34 cellular contexts compared by ENCODE assay signal in genomic region chr4:20043992-20044391, GRCh38.
DNase-seq lines count a peak whose midpoint lies in the region; ATAC-seq and TF ChIP-seq lines count a peak whose summit lies in the region.
"Had no signal": no experiment of that assay in that cellular context is flagged by ENCODE, and none has a peak within 500 bp of the region (broad histone marks: within the 10 kb centered on the region; RNA-seq: fewer than 3 reads in every experiment).

No MANE protein-coding gene starts in this region.

- no peaks in the 10 kb centered on the region for H3K36me3 Mint-ChIP-seq in naive thymus-derived CD8-positive, alpha-beta T cell
- H3K36me3 Mint-ChIP-seq: activated naive CD8-positive, alpha-beta T cell treated with anti-CD3 and anti-CD28 coated beads for 36 hours; neural progenitor cell had no signal

- peak; percentile 19 for DNase-seq in NCI-H2171 treated with DMSO at 0.1 percent for 48 hours (lab: John Stamatoyannopoulos, UW)
- DNase-seq in NCI-H2171 (lab: John Stamatoyannopoulos, UW): no peak
- DNase-seq in PC-3: no peak
- peak; percentile 28 for DNase-seq in fibroblast of pulmonary artery (ENCODE audit: low read depth)
- no peak for DNase-seq in osteoblast (ENCODE audit: insufficient read length, low spot score, missing footprints)
- no peak for DNase-seq in KG1 (lab: John Stamatoyannopoulos, UW)
- no peak for DNase-seq in NCI-H146 treated with DMSO at 0.1 percent for 48 hours (lab: John Stamatoyannopoulos, UW; ENCODE audit: unreplicated experiment)
- no peak for DNase-seq in naive thymus-derived CD8-positive, alpha-beta T cell
- DNase-seq: activated CD4-positive, alpha-beta T cell treated with anti-CD3 and anti-CD28 coated beads, Interleukin-2, amount 50 U/mL, for 1 hour; activated CD4-positive, CD25-positive, alpha-beta regulatory T cell; activated effector memory CD4-positive, alpha-beta T cell treated with anti-CD3 and anti-CD28 coated beads, Interleukin-2, amount 50 U/mL, for 16 hours; activated naive CD8-positive, alpha-beta T cell treated with anti-CD3 and anti-CD28 coated beads for 36 hours; activated T-cell treated with anti-CD3 and anti-CD28 coated beads, Interleukin-2, amount 50 U/mL, for 24 hours; aorta; cortex of kidney; DND-41; effector memory CD8-positive, alpha-beta T cell; GOT3; heart right ventricle; left cardiac atrium; NCI-H1105; NCI-H2029 treated with DMSO at 0.1 percent for 48 hours; posterior cingulate gyrus; right cardiac atrium; spleen; stimulated activated CD4-positive, alpha-beta T cell treated with anti-CD3 and anti-CD28 coated beads, Interleukin-2, amount 100 ng/mL, for 24 hours; testis had no signal

- POLR2A ChIA-PET in PC-3 (lab: Charles Lee; ENCODE audit: unreplicated experiment): no interaction called here
- POLR2A ChIA-PET in naive thymus-derived CD8-positive, alpha-beta T cell (lab: Charles Lee): no interaction called here

- CTCF ChIA-PET in PC-3 (lab: Charles Lee): no interaction called here

- H3K27ac ChIP-seq in PC-3 (ENCODE audit: low read length) (peak overlapping the region; percentile 14; the same call in 1 of the 2 replicates), osteoblast (ENCODE audit: low read depth, low read length) (no peak overlapping the region)
- H3K27ac ChIP-seq: 22Rv1, cardiac muscle cell, foreskin keratinocyte, heart right ventricle, neural progenitor cell, SJSA1, testis had no signal

- intact Hi-C loops in PC-3 (cut with micrococcal nuclease): no loop called here

- H3K4me3 Mint-ChIP-seq in naive thymus-derived CD8-positive, alpha-beta T cell: no peak overlapping the region
- H3K4me3 Mint-ChIP-seq: activated naive CD8-positive, alpha-beta T cell treated with anti-CD3 and anti-CD28 coated beads for 36 hours; activated T-cell treated with anti-CD3 and anti-CD28 coated beads, Interleukin-2, amount 50 U/mL, for 24 hours; effector memory CD8-positive, alpha-beta T cell; neural progenitor cell; stimulated activated naive CD8-positive, alpha-beta T cell treated with anti-CD3 and anti-CD28 coated beads, Interleukin-15, Interleukin-2, amounts not matched to agents 100 ng/mL and 50 ng/mL, for 24 hours; T-helper 1 cell treated with Interleukin-12 subunit alpha and Interleukin-12 subunit beta and Interleukin-4 antibody, amounts not matched to agents 30 μg/mL and 1 μg/mL, for 36 hours had no signal

- no peaks in the 10 kb centered on the region for H3F3A ChIP-seq in PC-3 (ENCODE audit: low read length, unreplicated experiment)

- no peak overlapping the region for H3K4me3 ChIP-seq in PC-3 (ENCODE audit: low read length)
- H3K4me3 ChIP-seq in fibroblast of pulmonary artery (replicated peaks; ENCODE audit: low read depth, low read length): no peak overlapping the region
- no peak overlapping the region for H3K4me3 ChIP-seq in osteoblast (ENCODE audit: insufficient read depth, low read length)
- H3K4me3 ChIP-seq: cardiac muscle cell, heart right ventricle, neural progenitor cell, SJSA1, spleen, testis had no signal

- no peak overlapping the region for H3K27ac Mint-ChIP-seq in naive thymus-derived CD8-positive, alpha-beta T cell
- H3K27ac Mint-ChIP-seq: activated naive CD8-positive, alpha-beta T cell treated with anti-CD3 and anti-CD28 coated beads for 36 hours; activated T-cell treated with anti-CD3 and anti-CD28 coated beads, Interleukin-2, amount 50 U/mL, for 24 hours; effector memory CD8-positive, alpha-beta T cell; neural progenitor cell; stimulated activated naive CD8-positive, alpha-beta T cell treated with anti-CD3 and anti-CD28 coated beads, Interleukin-15, Interleukin-2, amounts not matched to agents 100 ng/mL and 50 ng/mL, for 24 hours; T-helper 1 cell treated with Interleukin-12 subunit alpha and Interleukin-12 subunit beta and Interleukin-4 antibody, amounts not matched to agents 30 μg/mL and 1 μg/mL, for 36 hours had no signal

- no peaks in the 10 kb centered on the region for H3K9me3 ChIP-seq in PC-3 (ENCODE audit: low read length)
- H3K9me3 ChIP-seq in osteoblast (ENCODE audit: low read depth, low read length): no peaks in the 10 kb centered on the region
- H3K9me3 ChIP-seq: heart right ventricle, SJSA1, testis had no signal

- BruUV-seq in PC-3 (replicated peaks; lab: Mats Ljungman, UMichigan): no TSS peak

- no peaks in the 10 kb centered on the region for H3K9me2 ChIP-seq in PC-3 (replicated peaks; ENCODE audit: low read length)

- H3K27me3 ChIP-seq in PC-3 (ENCODE audit: low read length) (no peaks in the 10 kb centered on the region), osteoblast (ENCODE audit: insufficient read depth, low read length) (no peaks in the 10 kb centered on the region)
- H3K27me3 ChIP-seq: cardiac muscle cell, foreskin keratinocyte, heart right ventricle, neural progenitor cell, SJSA1, spleen, testis had no signal

- no peak for TF ChIP-seq CTCF in PC-3 (conservative IDR thresholded peaks at IDR 0.05; ENCODE audit: low read depth, low read length)
- no peak for TF ChIP-seq CTCF in fibroblast of pulmonary artery (IDR thresholded peaks at IDR 0.05; ENCODE audit: low read length, missing control alignments)
- TF ChIP-seq CTCF in osteoblast (IDR thresholded peaks at IDR 0.05; ENCODE audit: extremely low read depth, low read depth, low read length): no peak

- no peaks in the 10 kb centered on the region for H3K79me2 ChIP-seq in PC-3 (ENCODE audit: low read length)
- no peaks in the 10 kb centered on the region for H3K79me2 ChIP-seq in osteoblast (ENCODE audit: insufficient read depth, low read length)

- H4K20me1 ChIP-seq in PC-3 (ENCODE audit: low read length) (no peaks in the 10 kb centered on the region), osteoblast (ENCODE audit: insufficient read depth, low read length) (no peaks in the 10 kb centered on the region)

- H3K9ac ChIP-seq in PC-3 (ENCODE audit: low read length): no peak overlapping the region
- H3K9ac ChIP-seq: neural progenitor cell had no signal

- peaks cover 0 to 18% (median 3%) of the 10 kb centered on the region in 9 donors for H3K9me3 Mint-ChIP-seq in naive thymus-derived CD8-positive, alpha-beta T cell
- H3K9me3 Mint-ChIP-seq: neural progenitor cell; T-helper 1 cell treated with Interleukin-12 subunit alpha and Interleukin-12 subunit beta and Interleukin-4 antibody, amounts not matched to agents 30 μg/mL and 1 μg/mL, for 36 hours had no signal

- H3K4me1 ChIP-seq in PC-3 (ENCODE audit: insufficient read depth, low read length): peaks cover 21% of the 10 kb centered on the region
- H3K4me1 ChIP-seq in osteoblast (ENCODE audit: insufficient read depth, low read length): peaks cover 5% of the 10 kb centered on the region
- H3K4me1 ChIP-seq: heart right ventricle, neural progenitor cell, spleen, testis had no signal

- no peaks in the 10 kb centered on the region for H3K4me1 Mint-ChIP-seq in naive thymus-derived CD8-positive, alpha-beta T cell
- H3K4me1 Mint-ChIP-seq: activated naive CD8-positive, alpha-beta T cell treated with anti-CD3 and anti-CD28 coated beads for 36 hours; neural progenitor cell had no signal

- no peaks in the 10 kb centered on the region for H3K27me3 Mint-ChIP-seq in naive thymus-derived CD8-positive, alpha-beta T cell
- H3K27me3 Mint-ChIP-seq: activated naive CD8-positive, alpha-beta T cell treated with anti-CD3 and anti-CD28 coated beads for 36 hours; activated T-cell treated with anti-CD3 and anti-CD28 coated beads, Interleukin-2, amount 50 U/mL, for 24 hours; effector memory CD8-positive, alpha-beta T cell; stimulated activated naive CD8-positive, alpha-beta T cell treated with anti-CD3 and anti-CD28 coated beads, Interleukin-15, Interleukin-2, amounts not matched to agents 100 ng/mL and 50 ng/mL, for 24 hours had no signal

- no peak for ATAC-seq in PC-3
- no peak for ATAC-seq in naive thymus-derived CD8-positive, alpha-beta T cell
- ATAC-seq: effector memory CD8-positive, alpha-beta T cell; foreskin keratinocyte; heart right ventricle; left cardiac atrium; right cardiac atrium had no signal

- H3K36me3 ChIP-seq in PC-3 (ENCODE audit: low read depth, low read length) (no peaks in the 10 kb centered on the region), osteoblast (ENCODE audit: insufficient read depth, low read length) (no peaks in the 10 kb centered on the region)
- H3K36me3 ChIP-seq: cardiac muscle cell, heart right ventricle, neural progenitor cell, SJSA1, spleen had no signal

- H3K4me2 ChIP-seq in PC-3 (ENCODE audit: low read length) (peak overlapping the region; percentile 40), osteoblast (ENCODE audit: insufficient read depth, low read length) (no peak overlapping the region)
- H3K4me2 ChIP-seq: neural progenitor cell had no signal

- H2AFZ ChIP-seq in PC-3 (ENCODE audit: low read length): no peak overlapping the region
- peak overlapping the region; percentile 4 for H2AFZ ChIP-seq in osteoblast (ENCODE audit: low read length)
- H2AFZ ChIP-seq: neural progenitor cell had no signal

Comparison
In these comparisons a context has a peak if more than half of its experiments do, and no peak if none do; other contexts are left out.
1. DNase-seq: peak in NCI-H2171 treated with DMSO at 0.1 percent for 48 hours (single experiment) and fibroblast of pulmonary artery (single experiment); none in NCI-H2171 (single experiment), PC-3 (single experiment), osteoblast (single experiment), KG1 (single experiment), NCI-H146 treated with DMSO at 0.1 percent for 48 hours (single experiment) and naive thymus-derived CD8-positive, alpha-beta T cell (0 of 10).